20 cellular contexts compared by ENCODE assay signal in the genomic region with DNA sequence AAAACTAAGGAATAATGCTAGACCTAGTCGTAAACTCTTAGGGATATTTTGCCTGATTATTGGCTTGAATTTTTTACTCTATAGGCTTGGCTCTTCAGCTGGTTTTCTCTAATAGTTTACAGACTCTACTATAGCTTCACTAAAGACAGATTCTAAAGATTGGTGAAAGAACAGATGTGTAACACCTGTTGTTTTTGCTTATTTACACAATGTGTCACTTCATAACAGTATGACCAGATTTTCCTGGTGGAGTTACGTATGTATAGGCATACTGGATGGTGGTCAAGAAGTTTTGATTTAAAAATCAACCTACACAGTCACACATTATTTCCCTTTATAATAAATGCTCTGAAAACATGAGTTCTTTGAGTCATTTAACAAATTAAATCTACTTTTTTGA. TPM values are rescaled to one million over a fixed set of nuclear protein-coding genes. Genes with fewer than 3 reads are reported as not detected.
DNase-seq lines count a peak whose midpoint lies in the region; TF ChIP-seq lines count a peak whose summit lies in the region.
"Had no signal": no experiment of that assay in that cellular context is flagged by ENCODE, and none has a peak within 500 bp of the region (broad histone marks: within the 10 kb centered on the region; RNA-seq: fewer than 3 reads in every experiment).

No MANE protein-coding gene starts in this region.

- POLR2A ChIA-PET in HEK293 (lab: Yijun Ruan, JAX) = no interaction called here

- H3K9me3 ChIP-seq in HEK293 (ENCODE audit: control insufficient read depth, insufficient read depth, low read depth, low read length) (no peaks in the 10 kb centered on the region), SK-N-MC (ENCODE audit: low read depth, low read length) (no peaks in the 10 kb centered on the region), neuronal stem cell (replicated peaks in 1 of 2; ENCODE audit: control insufficient read depth in 2 of 2, insufficient read depth in 1 of 2, low read depth in 1 of 2, low read length in 2 of 2) (no peaks in the 10 kb centered on the region)
- H3K9me3 ChIP-seq: BLaER1 treated with 17β-estradiol and CSF1 and Interleukin-3, amounts not matched to agents 10 nM and 100 nM; HAP-1 had no signal

- H3K9me3 Mint-ChIP-seq in activated naive CD8-positive, alpha-beta T cell treated with anti-CD3 and anti-CD28 coated beads for 36 hours = no peaks in the 10 kb centered on the region
- H3K9me3 Mint-ChIP-seq: CD8-positive, alpha-beta T cell had no signal

- H4K91ac ChIP-seq in neuronal stem cell (ENCODE audit: low read depth, low read length, poor library complexity) = no peak overlapping the region

- peaks cover 0 to 12% (median 6%) of the 10 kb centered on the region in 3 experiments for H3K27me3 ChIP-seq in neuronal stem cell (ENCODE audit: control insufficient read depth in 3 of 3, insufficient read depth in 3 of 3, low read depth in 1 of 3, low read length in 3 of 3)

- no peak overlapping the region for H4K8ac ChIP-seq in neuronal stem cell (ENCODE audit: low read depth, low read length)

- H3K9ac ChIP-seq in SK-N-MC (ENCODE audit: insufficient read length) (no peak overlapping the region), neuronal stem cell (ENCODE audit: low read depth, low read length, poor library complexity) (no peak overlapping the region)
- H3K9ac ChIP-seq: BLaER1 treated with 17β-estradiol and CSF1 and Interleukin-3, amounts not matched to agents 10 nM and 100 nM had no signal

- H3K36me3 Mint-ChIP-seq in activated naive CD8-positive, alpha-beta T cell treated with anti-CD3 and anti-CD28 coated beads for 36 hours = no peaks in the 10 kb centered on the region
- H3K36me3 Mint-ChIP-seq: CD8-positive, alpha-beta T cell had no signal

- peaks cover 19% of the 10 kb centered on the region for H3K4me1 Mint-ChIP-seq in activated naive CD8-positive, alpha-beta T cell treated with anti-CD3 and anti-CD28 coated beads for 36 hours

- peaks cover 38% of the 10 kb centered on the region for H3K27me3 Mint-ChIP-seq in activated naive CD8-positive, alpha-beta T cell treated with anti-CD3 and anti-CD28 coated beads for 36 hours

- H3K4me1 ChIP-seq in HEK293 (ENCODE audit: control insufficient read depth, insufficient read depth, low read length) (peaks cover 8% of the 10 kb centered on the region; the same call in 1 of the 2 replicates), neuronal stem cell (ENCODE audit: control insufficient read depth in 2 of 2, insufficient read depth in 1 of 2, low read depth in 1 of 2, low read length in 2 of 2) (peaks cover 6 to 10% of the 10 kb centered on the region in 2 donors)

- WGBS in neuronal stem cell (ENCODE audit: extremely low coverage in 2 of 2, insufficient read length in 2 of 2, insufficient replicate concordance in 1 of 2), 2 donors = no CpG with 5 or more reads among the region's 2 CpGs

- TF ChIP-seq CTCF in HEK293 (tag by site-specific recombination; IDR thresholded peaks at IDR 0.05) (no peak), GM10266 (IDR thresholded peaks at IDR 0.05; ENCODE audit: control insufficient read depth, insufficient read depth, low read depth, missing control alignments) (no peak)

- H2BK5ac ChIP-seq in neuronal stem cell (ENCODE audit: low read length) = no peak overlapping the region

- H3K4ac ChIP-seq in neuronal stem cell (ENCODE audit: low read length) = no peak overlapping the region

- peak; percentile 4 for DNase-seq in NCI-H446 treated with DMSO at 0.1 percent for 48 hours (lab: John Stamatoyannopoulos, UW)
- DNase-seq in NCI-H446 (lab: John Stamatoyannopoulos, UW) = no peak
- DNase-seq in DMS 273 (lab: John Stamatoyannopoulos, UW; ENCODE audit: unreplicated experiment) = peak; percentile 80
- DNase-seq in SK-N-MC (ENCODE audit: low read depth, low spot score) = no peak
- no peak for DNase-seq in activated naive CD8-positive, alpha-beta T cell treated with anti-CD3 and anti-CD28 coated beads for 36 hours
- DNase-seq in GM10266 (ENCODE audit: extremely low spot score) = no peak
- DNase-seq in neuronal stem cell (ENCODE audit: low spot score) = no peak
- DNase-seq: 8988T; Calu3; CD8-positive, alpha-beta T cell; DMS79 treated with DMSO at 0.1 percent for 48 hours; GF-D8; HFFc6 had no signal

- CTCF ChIA-PET in HEK293 (lab: Yijun Ruan, JAX) = interaction anchor here (0.6 kb wide), 1 partner anchor 126 kb away, joined by 3 read pairs; no protein-coding TSS in a partner anchor

- no peak overlapping the region for H2BK12ac ChIP-seq in neuronal stem cell (ENCODE audit: low read length)

- H3K27ac ChIP-seq in HEK293 (ENCODE audit: extremely low read depth, low read depth, low read length) (no peak overlapping the region), SK-N-MC (0 out of 2 replicates have a peak overlapping the region, but pooled peaks have one; percentile 38), neuronal stem cell (replicated peaks; ENCODE audit: low read length) (no peak overlapping the region)
- H3K27ac ChIP-seq: BLaER1 treated with 17β-estradiol and CSF1 and Interleukin-3, amounts not matched to agents 10 nM and 100 nM; HL-60 had no signal

- no peak overlapping the region for H3K4me3 Mint-ChIP-seq in activated naive CD8-positive, alpha-beta T cell treated with anti-CD3 and anti-CD28 coated beads for 36 hours
- H3K4me3 Mint-ChIP-seq: CD8-positive, alpha-beta T cell; HFFc6 had no signal

- H3K27ac Mint-ChIP-seq in activated naive CD8-positive, alpha-beta T cell treated with anti-CD3 and anti-CD28 coated beads for 36 hours = no peak overlapping the region
- H3K27ac Mint-ChIP-seq: CD8-positive, alpha-beta T cell; HFFc6 had no signal

- H3K14ac ChIP-seq in neuronal stem cell (ENCODE audit: low read length) = no peak overlapping the region

- H3K79me1 ChIP-seq in neuronal stem cell (ENCODE audit: low read depth, low read length) = no peaks in the 10 kb centered on the region

- H3K4me2 ChIP-seq in neuronal stem cell (ENCODE audit: insufficient read depth, low read length, poor library complexity, severe bottlenecking) = no peak overlapping the region
- H3K4me2 ChIP-seq: BLaER1 treated with 17β-estradiol and CSF1 and Interleukin-3, amounts not matched to agents 10 nM and 100 nM had no signal

- no peak overlapping the region for H3K23ac ChIP-seq in neuronal stem cell (ENCODE audit: low read depth, low read length, poor library complexity)

- H3K36me3 ChIP-seq in HEK293 (ENCODE audit: control insufficient read depth in 2 of 2, insufficient read depth in 1 of 2, low read length in 2 of 2) (no peaks in the 10 kb centered on the region), SK-N-MC (ENCODE audit: insufficient read depth, low read length) (peaks cover 3% of the 10 kb centered on the region; the same call in 1 of the 2 replicates), neuronal stem cell (replicated peaks in 1 of 2; ENCODE audit: control insufficient read depth in 2 of 2, insufficient read depth in 2 of 2, low read length in 2 of 2) (no peaks in the 10 kb centered on the region)
- H3K36me3 ChIP-seq: BLaER1 treated with 17β-estradiol and CSF1 and Interleukin-3, amounts not matched to agents 10 nM and 100 nM; HAP-1 had no signal

- H2AFZ ChIP-seq in neuronal stem cell (ENCODE audit: low read length) = no peak overlapping the region

- no peak overlapping the region for H3K18ac ChIP-seq in neuronal stem cell (ENCODE audit: low read length)

- H2BK120ac ChIP-seq in neuronal stem cell (ENCODE audit: low read depth, low read length) = no peak overlapping the region

- no peak overlapping the region for H2BK15ac ChIP-seq in neuronal stem cell (ENCODE audit: low read length)

- no peak overlapping the region for H2AK5ac ChIP-seq in neuronal stem cell (ENCODE audit: low read depth, low read length)

- no peak overlapping the region for H3K4me3 ChIP-seq in HEK293 (ENCODE audit: low read depth, low read length)
- no peak overlapping the region for H3K4me3 ChIP-seq in SK-N-MC
- no peak overlapping the region for H3K4me3 ChIP-seq in neuronal stem cell (ENCODE audit: low read length in 2 of 2)
- H3K4me3 ChIP-seq: BLaER1 treated with 17β-estradiol and CSF1 and Interleukin-3, amounts not matched to agents 10 nM and 100 nM; GM12878; HAP-1 had no signal

TF ChIP-seq in HEK293, 187 proteins besides CTCF, POLR2A, EP300 and RAD21:
- TF ChIP-seq SCRT2 (tag by site-specific recombination; IDR thresholded peaks at IDR 0.05) (peak; percentile 67), ZNF114 (tag by site-specific recombination; IDR thresholded peaks at IDR 0.05) (no peak)

RNA-seq across cellular contexts. Expression of a gene that starts 4.8 kb away (rescaled TPM):
- total RNA-seq in activated naive CD8-positive, alpha-beta T cell treated with anti-CD3 and anti-CD28 coated beads for 36 hours = under 1 TPM; 0.36 to 0.47 TPM
- 0.26 TPM for polyA plus RNA-seq in neuronal stem cell (2013, experiment 1 of 2)
- polyA plus RNA-seq in neuronal stem cell (2013, experiment 2 of 2) = 0.26 TPM
- total RNA-seq: Calu3, H1, HFFc6, HT1080 had no signal
- polyA plus RNA-seq: H1 had no signal

Comparison
In these comparisons a context has a peak if more than half of its experiments do, and no peak if none do; other contexts are left out.
1. DNase-seq: peak in NCI-H446 treated with DMSO at 0.1 percent for 48 hours (single experiment) and DMS 273 (single experiment); none in NCI-H446 (0 of 2), SK-N-MC (single experiment), activated naive CD8-positive, alpha-beta T cell treated with anti-CD3 and anti-CD28 coated beads for 36 hours (single experiment), GM10266 (single experiment) and neuronal stem cell (single experiment).